Comparison of ENCODE assay signal across 8 cellular contexts in genomic region chr21:29332461-29333354, GRCh38. TPM values are rescaled to one million over a fixed set of nuclear protein-coding genes. Genes with fewer than 3 reads are reported as not detected.
DNase-seq lines count a peak whose midpoint lies in the region; ATAC-seq and TF ChIP-seq lines count a peak whose summit lies in the region.
"Had no signal": no experiment of that assay in that cellular context is flagged by ENCODE, and none has a peak within 500 bp of the region (broad histone marks: within the 10 kb centered on the region; RNA-seq: fewer than 3 reads in every experiment).

No MANE protein-coding gene starts in this region.

- H3K27ac ChIP-seq in GM23248 (peak overlapping the region; percentile 76), PC-3 (ENCODE audit: low read length) (no peak overlapping the region), neutrophil (peak overlapping the region; percentile 10), GM23338 (ENCODE audit: low read depth) (no peak overlapping the region)

- H3K9me3 ChIP-seq in GM23248 (ENCODE audit: low read depth) (no peaks in the 10 kb centered on the region), PC-3 (ENCODE audit: low read length) (no peaks in the 10 kb centered on the region), neutrophil (no peaks in the 10 kb centered on the region)

- H3K36me3 ChIP-seq in GM23248 (ENCODE audit: low read depth) (peaks cover 29% of the 10 kb centered on the region), PC-3 (ENCODE audit: low read depth, low read length) (peaks cover 4% of the 10 kb centered on the region), neutrophil (peaks cover 72% of the 10 kb centered on the region), GM23338 (ENCODE audit: insufficient read depth) (0 out of 2 replicates have a peak, but pooled peaks cover 3% of the 10 kb centered on the region)

- H3K4me3 ChIP-seq in GM23248 (peak overlapping the region; percentile 27), PC-3 (ENCODE audit: low read length) (no peak overlapping the region), epithelial cell of esophagus (ENCODE audit: low read length) (no peak overlapping the region), neutrophil (ENCODE audit: low read depth in 1 of 2, low read length in 1 of 2) (no peak overlapping the region), GM23338 (no peak overlapping the region)

- no peak overlapping the region for H3K27ac Mint-ChIP-seq in GM23338
- H3K27ac Mint-ChIP-seq: activated naive CD4-positive, alpha-beta T cell treated with anti-CD3 and anti-CD28 coated beads for 36 hours had no signal

- H3K4me3 Mint-ChIP-seq in GM23338 = no peak overlapping the region
- H3K4me3 Mint-ChIP-seq: activated naive CD4-positive, alpha-beta T cell treated with anti-CD3 and anti-CD28 coated beads for 36 hours had no signal

- H2AFZ ChIP-seq in GM23248 (no peak overlapping the region), PC-3 (ENCODE audit: low read length) (no peak overlapping the region), GM23338 (no peak overlapping the region)

- TF ChIP-seq CTCF in PC-3 (conservative IDR thresholded peaks at IDR 0.05; ENCODE audit: low read depth, low read length) (no peak), epithelial cell of esophagus (IDR thresholded peaks at IDR 0.05; ENCODE audit: insufficient read depth, low read depth, low read length, missing control alignments) (no peak), neutrophil (IDR thresholded peaks at IDR 0.05) (no peak), GM23338 (conservative IDR thresholded peaks at IDR 0.05; ENCODE audit: low read depth in 2 of 2) (no peak)

- ATAC-seq in PC-3 (peak; percentile 63), GM23338 (no peak), GM19455 (IDR thresholded peaks at IDR 0.05; ENCODE audit: unreplicated experiment) (no peak)

- in situ Hi-C loops in GM23248 (cut with MboI) = no loop called here

- 50 to 59% methylated on average over 10 of the region's 10 CpGs for WGBS in GM23248 (ENCODE audit: low coverage in 1 of 2, low lambda C conversion rate in 2 of 2, missing lambda C conversion rate in 2 of 2), 2 experiments

- H3K36me3 Mint-ChIP-seq in GM23338 (ENCODE audit: low read depth) = peaks cover 9% of the 10 kb centered on the region

- intact Hi-C loops in PC-3 (cut with micrococcal nuclease) = no loop called here

- H4K20me1 ChIP-seq in GM23248 (ENCODE audit: insufficient read depth) (no peaks in the 10 kb centered on the region; the same call in 1 of the 2 replicates), PC-3 (ENCODE audit: low read length) (no peaks in the 10 kb centered on the region), GM23338 (replicated peaks; ENCODE audit: insufficient read depth) (no peaks in the 10 kb centered on the region; the same call in 1 of the 2 replicates)

- H3F3A ChIP-seq in GM23248 (ENCODE audit: insufficient read depth) (peaks cover 60% of the 10 kb centered on the region), PC-3 (ENCODE audit: low read length, unreplicated experiment) (no peaks in the 10 kb centered on the region), GM23338 (replicated peaks; ENCODE audit: low read depth) (no peaks in the 10 kb centered on the region)

- H3K4me1 Mint-ChIP-seq in GM23338 = no peaks in the 10 kb centered on the region

- H3K27me3 ChIP-seq in GM23248 (replicated peaks; ENCODE audit: insufficient read depth) (no peaks in the 10 kb centered on the region), PC-3 (ENCODE audit: low read length) (no peaks in the 10 kb centered on the region), neutrophil (no peaks in the 10 kb centered on the region), GM23338 (ENCODE audit: insufficient read depth) (no peaks in the 10 kb centered on the region)

- peak overlapping the region; percentile 68 for H3K4me2 ChIP-seq in GM23248 (ENCODE audit: unreplicated experiment)
- no peak overlapping the region for H3K4me2 ChIP-seq in PC-3 (ENCODE audit: low read length)
- no peak overlapping the region for H3K4me2 ChIP-seq in GM23338

- no TSS peak for BruUV-seq in PC-3 (replicated peaks; lab: Mats Ljungman, UMichigan)

- H3K4me1 ChIP-seq in GM23248 (ENCODE audit: insufficient read depth) (peaks cover 46% of the 10 kb centered on the region), PC-3 (ENCODE audit: insufficient read depth, low read length) (peaks cover 7% of the 10 kb centered on the region), neutrophil (ENCODE audit: control insufficient read depth in 1 of 2, insufficient read depth in 1 of 2, low read depth in 1 of 2, low read length in 1 of 2) (peaks cover 7 to 9% of the 10 kb centered on the region in 2 experiments), GM23338 (ENCODE audit: insufficient read depth) (no peaks in the 10 kb centered on the region)

- CTCF ChIA-PET in PC-3 (lab: Charles Lee) = no interaction called here

- H3K9me2 ChIP-seq in GM23248 (ENCODE audit: insufficient read depth) (no peaks in the 10 kb centered on the region), PC-3 (replicated peaks; ENCODE audit: low read length) (no peaks in the 10 kb centered on the region), GM23338 (ENCODE audit: insufficient read depth) (no peaks in the 10 kb centered on the region)

- H3K9ac ChIP-seq in GM23248 = peak overlapping the region; percentile 37
- no peak overlapping the region for H3K9ac ChIP-seq in PC-3 (ENCODE audit: low read length)

- POLR2A ChIA-PET in PC-3 (lab: Charles Lee; ENCODE audit: unreplicated experiment) = no interaction called here

- H3K79me2 ChIP-seq in GM23248 (ENCODE audit: insufficient read depth) (peaks cover 99% of the 10 kb centered on the region), PC-3 (ENCODE audit: low read length) (peaks cover 34% of the 10 kb centered on the region; the same call in 1 of the 2 replicates), GM23338 (replicated peaks; ENCODE audit: insufficient read depth) (peaks cover 34% of the 10 kb centered on the region)

- no peaks in the 10 kb centered on the region for H3K27me3 Mint-ChIP-seq in GM23338 (ENCODE audit: insufficient read depth, low read depth, poor library complexity)

- DNase-seq in GM23248 = peak; percentile 75
- DNase-seq in PC-3 = peak; percentile 42
- peak; percentile 51 for DNase-seq in epithelial cell of esophagus (ENCODE audit: low read depth)
- DNase-seq in GM23338 (ENCODE audit: low spot score) = no peak
- DNase-seq in NCI-H526 treated with DMSO at 0.1 percent for 48 hours (lab: John Stamatoyannopoulos, UW) = no peak
- DNase-seq: activated naive CD4-positive, alpha-beta T cell treated with anti-CD3 and anti-CD28 coated beads for 36 hours had no signal

- H3K9me3 Mint-ChIP-seq in GM23338 = no peaks in the 10 kb centered on the region
- H3K9me3 Mint-ChIP-seq: activated naive CD4-positive, alpha-beta T cell treated with anti-CD3 and anti-CD28 coated beads for 36 hours had no signal

TF ChIP-seq in GM23338, 12 proteins besides CTCF, POLR2A, EP300 and RAD21:
- TF ChIP-seq STAT1 (IDR thresholded peaks at IDR 0.05; ENCODE audit: unreplicated experiment) (no peak), ZNF331 (CRISPR knock-in tag; IDR thresholded peaks at IDR 0.05; ENCODE audit: low read depth) (no peak), ZNF114 (CRISPR knock-in tag; IDR thresholded peaks at IDR 0.05) (no peak), NANOG (IDR thresholded peaks at IDR 0.05; ENCODE audit: borderline replicate concordance) (no peak), EZH2phosphoT487 (IDR thresholded peaks at IDR 0.05; ENCODE audit: unreplicated experiment) (no peak)
TF ChIP-seq in GM23338: peak in this region for 0.

RNA-seq across cellular contexts. Expression of gene BACH1, which starts 34.0 kb away (rescaled TPM):
- 52.4 and 52.7 TPM in 2 replicates for total RNA-seq in GM23248 (2014; rRNA removed; shearing (Covaris generic))
- polyA plus RNA-seq in GM23248 (2016; fragmentation: Nextera tagmentation; extraction: Ambion mirVana) = 22.9 and 23.9 TPM in 2 replicates
- 17.2 and 21.1 TPM in 2 replicates for total RNA-seq in PC-3 (2014; rRNA removed)
- 41.2 and 41.4 TPM in 2 replicates for total RNA-seq in GM23338 (2014; rRNA removed; shearing (Covaris generic))
- polyA plus RNA-seq in GM23338 (2016; fragmentation: Nextera tagmentation; extraction: Ambion mirVana) = 18.4 and 18.9 TPM in 2 replicates

Comparison
In these comparisons a context has a peak if more than half of its experiments do, and no peak if none do; other contexts are left out.
1. DNase-seq: peak in GM23248 (single experiment), PC-3 (single experiment) and epithelial cell of esophagus (single experiment); none in GM23338 (single experiment) and NCI-H526 treated with DMSO at 0.1 percent for 48 hours (single experiment).
2. H3K27ac ChIP-seq: peak in GM23248 (single experiment) and neutrophil (single experiment); none in PC-3 (single experiment) and GM23338 (single experiment).